16 cellular contexts compared by ENCODE assay signal in genomic region chr18:22713511-22713910, GRCh38.
"Had no signal": no experiment of that assay in that cellular context is flagged by ENCODE, and none has a peak within 500 bp of the region (broad histone marks: within the 10 kb centered on the region; RNA-seq: fewer than 3 reads in every experiment).

No MANE protein-coding gene starts in this region.

- ATAC-seq: activated CD8-positive, alpha-beta T cell treated with anti-CD3 and anti-CD28 coated beads for 36 hours; activated naive CD8-positive, alpha-beta T cell treated with anti-CD3 and anti-CD28 coated beads, Interleukin-2, amount 50 U/mL, for 24 hours; body of pancreas; right lobe of liver; stimulated activated naive B cell treated with anti-CD40 and anti-IgM and Interleukin-4, amounts not matched to agents 10 μg/mL and 1 μg/mL and 100 μg/mL, for 72 hours had no signal

- H3K36me3 ChIP-seq: right lobe of liver, SJSA1, spleen had no signal

- DNase-seq: activated CD4-positive, alpha-beta T cell treated with anti-CD3 and anti-CD28 coated beads for 4 hours; activated CD8-positive, alpha-beta memory T cell treated with anti-CD3 and anti-CD28 coated beads, Interleukin-2, amount 50 U/mL, for 48 hours; activated CD8-positive, alpha-beta T cell treated with anti-CD3 and anti-CD28 coated beads for 36 hours; activated naive CD4-positive, alpha-beta T cell treated with Interleukin-2 at 50 U/mL for 16 hours; activated naive CD8-positive, alpha-beta T cell treated with anti-CD3 and anti-CD28 coated beads, Interleukin-2, amount 50 U/mL, for 24 hours; body of pancreas; cerebellar nuclear complex; dorsolateral prefrontal cortex; right lobe of liver; spleen; stimulated activated CD4-positive, alpha-beta T cell treated with anti-CD3 and anti-CD28 coated beads, Interleukin-1b, Interleukin-23, amount 100 ng/mL, for 48 hours; stimulated activated naive B cell treated with anti-CD40 and anti-IgM and Interleukin-4, amounts not matched to agents 10 μg/mL and 1 μg/mL and 100 μg/mL, for 72 hours; substantia nigra; trophoblast cell had no signal

- H3K4me3 ChIP-seq: body of pancreas, dorsolateral prefrontal cortex, right lobe of liver, SJSA1, spleen had no signal

- H3K27me3 ChIP-seq: body of pancreas, right lobe of liver had no signal

- H3K36me3 Mint-ChIP-seq: memory B cell; stimulated activated naive B cell treated with anti-CD40 and anti-IgM and Interleukin-4, amounts not matched to agents 10 μg/mL and 1 μg/mL and 100 μg/mL, for 72 hours had no signal

- H3K9me3 Mint-ChIP-seq: activated CD8-positive, alpha-beta T cell treated with anti-CD3 and anti-CD28 coated beads for 36 hours; activated naive CD8-positive, alpha-beta T cell treated with anti-CD3 and anti-CD28 coated beads, Interleukin-2, amount 50 U/mL, for 24 hours; memory B cell; stimulated activated naive B cell treated with anti-CD40 and anti-IgM and Interleukin-4, amounts not matched to agents 10 μg/mL and 1 μg/mL and 100 μg/mL, for 72 hours had no signal

- H3K4me1 Mint-ChIP-seq: activated naive CD8-positive, alpha-beta T cell treated with anti-CD3 and anti-CD28 coated beads, Interleukin-2, amount 50 U/mL, for 24 hours; memory B cell had no signal

- H3K27ac ChIP-seq: body of pancreas, dorsolateral prefrontal cortex, right lobe of liver, SJSA1, spleen had no signal

- H3K27ac Mint-ChIP-seq: activated CD8-positive, alpha-beta T cell treated with anti-CD3 and anti-CD28 coated beads for 36 hours; activated naive CD8-positive, alpha-beta T cell treated with anti-CD3 and anti-CD28 coated beads, Interleukin-2, amount 50 U/mL, for 24 hours; memory B cell; stimulated activated naive B cell treated with anti-CD40 and anti-IgM and Interleukin-4, amounts not matched to agents 10 μg/mL and 1 μg/mL and 100 μg/mL, for 72 hours had no signal

- H3K4me3 Mint-ChIP-seq: activated CD8-positive, alpha-beta T cell treated with anti-CD3 and anti-CD28 coated beads for 36 hours; activated naive CD8-positive, alpha-beta T cell treated with anti-CD3 and anti-CD28 coated beads, Interleukin-2, amount 50 U/mL, for 24 hours; memory B cell; stimulated activated naive B cell treated with anti-CD40 and anti-IgM and Interleukin-4, amounts not matched to agents 10 μg/mL and 1 μg/mL and 100 μg/mL, for 72 hours had no signal

- H3K9me3 ChIP-seq: body of pancreas, right lobe of liver, SJSA1, spleen had no signal
